In genomic region chr22:41216984-41217383, GRCh38 we compare ENCODE assay signal across 10 cellular contexts. TPM values are rescaled to one million over a fixed set of nuclear protein-coding genes. Genes with fewer than 3 reads are reported as not detected.
A peak's percentile ranks its signal among the peaks of the same experiment; 100 is the strongest.
DNase-seq lines count a peak whose midpoint lies in the region; ATAC-seq and TF ChIP-seq lines count a peak whose summit lies in the region.
"Had no signal": no experiment of that assay in that cellular context is flagged by ENCODE, and none has a peak within 500 bp of the region (broad histone marks: within the 10 kb centered on the region; RNA-seq: fewer than 3 reads in every experiment).

No MANE protein-coding gene starts in this region.

- ATAC-seq in left lung (peak; percentile 74), HG03025 (IDR thresholded peaks at IDR 0.05; ENCODE audit: low FRiP score, unreplicated experiment) (no peak)

- H3K27ac Mint-ChIP-seq in activated naive CD4-positive, alpha-beta T cell treated with anti-CD3 and anti-CD28 coated beads, Interleukin-2, amount 50 U/mL, for 24 hours = peak overlapping the region; percentile 86
- H3K27ac Mint-ChIP-seq in MCF 10A (ENCODE audit: low read depth, unreplicated experiment) = peak overlapping the region; percentile 79
- peak overlapping the region in 1 of 6 donors; percentile 60 for H3K27ac Mint-ChIP-seq in immature natural killer cell

- no peaks in the 10 kb centered on the region for H3K9me3 ChIP-seq in left lung
- no peaks in the 10 kb centered on the region for H3K9me3 ChIP-seq in uterus

- H3K36me3 ChIP-seq in left lung = peaks cover 0 to 71% of the 10 kb centered on the region in 2 donors
- no peaks in the 10 kb centered on the region for H3K36me3 ChIP-seq in uterus

- H3K27me3 Mint-ChIP-seq in activated naive CD4-positive, alpha-beta T cell treated with anti-CD3 and anti-CD28 coated beads, Interleukin-2, amount 50 U/mL, for 24 hours = no peaks in the 10 kb centered on the region
- H3K27me3 Mint-ChIP-seq in MCF 10A (ENCODE audit: insufficient read depth, unreplicated experiment) (no peaks in the 10 kb centered on the region), immature natural killer cell (ENCODE audit: low read depth in 3 of 3) (no peaks in the 10 kb centered on the region)

- peak overlapping the region; percentile 87 to 88 for H3K27ac ChIP-seq in left lung
- H3K27ac ChIP-seq in uterus = peak overlapping the region; percentile 68 to 69

- H3K9me3 Mint-ChIP-seq in activated naive CD4-positive, alpha-beta T cell treated with anti-CD3 and anti-CD28 coated beads, Interleukin-2, amount 50 U/mL, for 24 hours = no peaks in the 10 kb centered on the region
- H3K9me3 Mint-ChIP-seq in MCF 10A (ENCODE audit: unreplicated experiment) = no peaks in the 10 kb centered on the region
- H3K9me3 Mint-ChIP-seq in immature natural killer cell = no peaks in the 10 kb centered on the region
- H3K9me3 Mint-ChIP-seq: CD8-positive, alpha-beta T cell had no signal

- H3K27me3 ChIP-seq in left lung = no peaks in the 10 kb centered on the region
- no peaks in the 10 kb centered on the region for H3K27me3 ChIP-seq in uterus

- peaks cover 26% of the 10 kb centered on the region for H3K4me1 Mint-ChIP-seq in activated naive CD4-positive, alpha-beta T cell treated with anti-CD3 and anti-CD28 coated beads, Interleukin-2, amount 50 U/mL, for 24 hours
- peaks cover 19% of the 10 kb centered on the region for H3K4me1 Mint-ChIP-seq in MCF 10A (ENCODE audit: insufficient read depth, unreplicated experiment)
- H3K4me1 Mint-ChIP-seq in immature natural killer cell = peaks cover 8 to 10% of the 10 kb centered on the region in 2 donors

- intact Hi-C loops in MCF 10A (cut with micrococcal nuclease) = no loop called here
- intact Hi-C loops in left lung (cut with DNase I) = no loop called here
- intact Hi-C loops in uterus (cut with DNase I; ENCODE audit: low total_unique reads) = no loop called here

- CTCF ChIA-PET in MCF 10A (lab: Yijun Ruan, JAX) = interaction anchor here (0.7 to 1.0 kb wide), 3 partner anchors 21 to 295 kb away, joined by 3 to 5 read pairs (median 4); no protein-coding TSS in a partner anchor

- no TSS peak for BruUV-seq in MCF 10A (replicated peaks; lab: Mats Ljungman, UMichigan)

- POLR2A ChIA-PET in MCF 10A (lab: Yijun Ruan, JAX) = interaction anchor here (0.7 to 1.7 kb wide), 5 partner anchors 10 to 70 kb away, joined by 3 to 7 read pairs (median 4); no protein-coding TSS in a partner anchor

- peak overlapping the region in 1 of 2 donors; percentile 18 for H3K4me3 ChIP-seq in left lung
- H3K4me3 ChIP-seq in uterus = no peak overlapping the region

- peaks cover 21% of the 10 kb centered on the region for H3K36me3 Mint-ChIP-seq in activated naive CD4-positive, alpha-beta T cell treated with anti-CD3 and anti-CD28 coated beads, Interleukin-2, amount 50 U/mL, for 24 hours
- H3K36me3 Mint-ChIP-seq in MCF 10A (ENCODE audit: insufficient read depth, unreplicated experiment) (peaks cover 68% of the 10 kb centered on the region), immature natural killer cell (peaks cover 13 to 36% (median 22%) of the 10 kb centered on the region in 3 donors)

- no peak for TF ChIP-seq POLR2A in uterus (IDR thresholded peaks at IDR 0.05)

- TF ChIP-seq CTCF in MCF 10A (IDR thresholded peaks at IDR 0.05; ENCODE audit: unreplicated experiment) (no peak), left lung (IDR thresholded peaks at IDR 0.05) (no peak), uterus (IDR thresholded peaks at IDR 0.05) (no peak)

- no peak overlapping the region for H3K4me3 Mint-ChIP-seq in activated naive CD4-positive, alpha-beta T cell treated with anti-CD3 and anti-CD28 coated beads, Interleukin-2, amount 50 U/mL, for 24 hours
- H3K4me3 Mint-ChIP-seq in MCF 10A (ENCODE audit: unreplicated experiment) = no peak overlapping the region
- H3K4me3 Mint-ChIP-seq in immature natural killer cell = no peak overlapping the region

- DNase-seq in activated naive CD4-positive, alpha-beta T cell treated with Interleukin-2 at 50 U/mL for 16 hours = no peak
- DNase-seq in MCF 10A (ENCODE audit: unreplicated experiment) (no peak), left lung (peak in 1 of 2 donors; percentile 59), uterus (no peak), immature natural killer cell (no peak), HUDEP-2 (lab: John Stamatoyannopoulos, UW; ENCODE audit: unreplicated experiment in 76 of 76) (no peak)
- DNase-seq: activated effector memory CD4-positive, alpha-beta T cell treated with Interleukin-2 at 50 U/mL for 16 hours had no signal

- H3K4me1 ChIP-seq in left lung (peaks cover 12 to 25% of the 10 kb centered on the region in 2 donors), uterus (no peaks in the 10 kb centered on the region)

RNA-seq across cellular contexts. Expression of gene L3MBTL2, which starts 11.9 kb away (rescaled TPM):
- 28.7 and 30.0 TPM in 2 replicates for total RNA-seq in MCF 10A (2022)
- total RNA-seq in left lung = 10 to 100 TPM; 23.4 TPM
- 10 to 100 TPM in 3 of 4 donors, 1 to 10 TPM in 1; 2.1 to 35.1 (median 22.2) TPM for total RNA-seq in uterus
- polyA plus RNA-seq in immature natural killer cell = 10 to 100 TPM; 26.6 to 32.2 (median 30.5) TPM

RNA-seq across cellular contexts. Expression of gene CHADL, which starts 23.7 kb away (rescaled TPM):
- total RNA-seq in MCF 10A (2022) (0.51 and 0.52 TPM in 2 replicates), left lung (1 to 10 TPM; 2.5 to 6.2 TPM), uterus (1 to 10 TPM in 2 of 4 donors, not detected in 2; 1.8 to 2.6 TPM)
- polyA plus RNA-seq in immature natural killer cell = under 1 TPM in 2 of 3 donors, not detected in 1; 0.32 to 0.90 TPM
